8 cellular contexts compared by ENCODE assay signal in genomic region chr18:75210274-75211001, GRCh38.
DNase-seq lines count a peak whose midpoint lies in the region; ATAC-seq, FAIRE-seq and TF ChIP-seq lines count a peak whose summit lies in the region.

TSHZ1 (plus strand) TSS chr18:75210797; CDS start chr18:75211877, 1,080 bp downstream.

- peak; percentile 58 for ATAC-seq in GM18873 (IDR thresholded peaks at IDR 0.05; ENCODE audit: low FRiP score, unreplicated experiment)
- ATAC-seq in HG03139 (IDR thresholded peaks at IDR 0.05; ENCODE audit: unreplicated experiment), result peak; percentile 30

- no peak for TF ChIP-seq CTCF in AG10803 (conservative IDR thresholded peaks at IDR 0.05; ENCODE audit: low read length)

- H3K4me3 ChIP-seq in AG10803 (ENCODE audit: low read length) (peak within 1 kb of the TSS; percentile 93), skin epidermis (peak within 1 kb of the TSS; percentile 75 to 95 (median 81))

- H3K27ac ChIP-seq in skin epidermis, result peak within 1 kb of the TSS; percentile 92 to 99 (median 98)

- FAIRE-seq in TTC549 (lab: Jason Lieb, UNC), result peak; percentile 53

- DNase-seq in AG10803 (ENCODE audit: low read depth) (peak; percentile 85), NCI-H2171 (lab: John Stamatoyannopoulos, UW) (peak; percentile 51), cerebellar cortex (ENCODE audit: low spot score) (peak; percentile 92), inferior parietal cortex (ENCODE audit: extremely low spot score) (peak; percentile 77)

Comparison
In these comparisons a context has a peak if more than half of its experiments do, and no peak if none do; other contexts are left out.
1. Peak in every context shown above with its lines: DNase-seq, ATAC-seq, H3K4me3 ChIP-seq and H3K27ac ChIP-seq.